In the genomic region with DNA sequence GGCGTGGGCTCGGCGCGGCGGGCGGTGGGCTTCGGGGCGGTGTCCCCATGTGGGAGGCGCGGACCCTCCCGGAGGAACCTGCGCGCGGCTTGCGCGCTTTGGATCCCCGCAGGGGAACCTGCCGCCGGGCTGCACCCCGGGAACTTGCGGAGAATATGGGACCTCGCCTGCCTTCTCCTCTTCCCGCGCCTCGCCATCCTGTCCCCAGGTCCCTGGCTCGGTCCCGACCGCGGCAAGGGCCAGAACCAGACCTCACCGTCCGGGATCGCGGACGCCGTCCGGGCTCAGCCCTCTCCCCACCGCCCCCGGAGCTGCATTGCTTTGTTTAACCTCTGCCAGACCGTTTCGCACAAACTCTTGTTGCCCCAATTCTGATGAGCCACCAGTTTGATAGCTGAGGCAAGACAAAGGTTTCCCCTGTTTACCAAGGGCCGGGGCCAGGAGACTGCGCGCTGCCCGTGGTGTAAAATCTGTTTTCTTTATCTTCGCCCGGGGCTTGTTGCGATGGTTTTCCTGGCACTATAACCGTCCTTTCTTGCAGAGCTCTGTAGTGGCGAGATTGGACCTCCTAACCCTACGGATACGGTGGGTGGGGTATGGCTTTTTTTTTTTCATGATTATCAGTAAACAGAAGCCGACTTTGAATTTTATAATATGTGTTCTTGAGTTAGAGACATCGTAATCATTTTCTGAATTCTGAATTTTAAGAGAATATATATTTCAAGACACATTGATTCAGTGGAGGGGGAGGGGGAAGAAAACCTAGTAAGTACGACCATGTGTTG, we compare ENCODE assay signal across 9 cellular contexts.
DNase-seq lines count a peak whose midpoint lies in the region; ATAC-seq and TF ChIP-seq lines count a peak whose summit lies in the region.
"Had no signal": no experiment of that assay in that cellular context is flagged by ENCODE, and none has a peak within 500 bp of the region (broad histone marks: within the 10 kb centered on the region; RNA-seq: fewer than 3 reads in every experiment).

No MANE protein-coding gene starts in this region.

- peak; percentile 45 for ATAC-seq in GM19395 (IDR thresholded peaks at IDR 0.05; ENCODE audit: unreplicated experiment)
- peak; percentile 38 for ATAC-seq in HG03378 (IDR thresholded peaks at IDR 0.05; ENCODE audit: unreplicated experiment)

- DNase-seq in DMS114 treated with DMSO at 0.1 percent for 48 hours (lab: John Stamatoyannopoulos, UW; ENCODE audit: unreplicated experiment), result peak; percentile 16
- peak; percentile 35 for DNase-seq in astrocyte of the spinal cord (ENCODE audit: low read depth, low spot score)
- no peak for DNase-seq in retinal pigment epithelial cell (ENCODE audit: low read depth)
- DNase-seq in HPDE6-E6E7 (ENCODE audit: extremely low spot score), result no peak

- H3K36me3 ChIP-seq in OCI-LY3 (replicated peaks; ENCODE audit: low read depth, low read length), result no peaks in the 10 kb centered on the region
- H3K36me3 ChIP-seq in iPS-15b (ENCODE audit: control insufficient read depth, insufficient read depth, low read length), result no peaks in the 10 kb centered on the region
- H3K36me3 ChIP-seq: adrenal gland had no signal

- no peaks in the 10 kb centered on the region for H3K79me2 ChIP-seq in OCI-LY3 (ENCODE audit: low read length)

- peak overlapping the region; percentile 67 for H3K4me2 ChIP-seq in OCI-LY3 (ENCODE audit: low read length)

- H3K4me1 ChIP-seq in OCI-LY3 (ENCODE audit: low read length) (peaks cover 21% of the 10 kb centered on the region), iPS-15b (ENCODE audit: control insufficient read depth, insufficient read depth, low read length) (peaks cover 13% of the 10 kb centered on the region)

- no peaks in the 10 kb centered on the region for H3K9me3 ChIP-seq in OCI-LY3 (ENCODE audit: insufficient read depth, low read length)
- no peaks in the 10 kb centered on the region for H3K9me3 ChIP-seq in iPS-15b (ENCODE audit: control insufficient read depth, insufficient read depth, low read length)
- H3K9me3 ChIP-seq: adrenal gland had no signal

- H3K4me3 ChIP-seq in OCI-LY3 (ENCODE audit: low read length) (peak overlapping the region; percentile 96), astrocyte of the spinal cord (ENCODE audit: low read depth, low read length) (peak overlapping the region; percentile 75), iPS-15b (ENCODE audit: low read depth, low read length) (peak overlapping the region; percentile 83), retinal pigment epithelial cell (ENCODE audit: low read length) (peak overlapping the region; percentile 86)

- H3K9ac ChIP-seq in OCI-LY3 (ENCODE audit: low read length) (peak overlapping the region; percentile 88), iPS-15b (ENCODE audit: low read depth, low read length) (peak overlapping the region; percentile 83)

- H4K20me1 ChIP-seq in OCI-LY3 (ENCODE audit: insufficient read depth, low read length), result no peaks in the 10 kb centered on the region

- TF ChIP-seq CTCF in OCI-LY3 (IDR thresholded peaks at IDR 0.05; ENCODE audit: low read depth, low read length) (no peak), astrocyte of the spinal cord (IDR thresholded peaks at IDR 0.05; ENCODE audit: low read depth, low read length) (no peak), retinal pigment epithelial cell (conservative IDR thresholded peaks at IDR 0.05; ENCODE audit: low read depth, low read length) (no peak)

- H3K27me3 ChIP-seq in OCI-LY3 (ENCODE audit: low read depth, low read length), result no peaks in the 10 kb centered on the region
- peaks cover 8% of the 10 kb centered on the region for H3K27me3 ChIP-seq in iPS-15b (ENCODE audit: control insufficient read depth, insufficient read depth, low read length)
- H3K27me3 ChIP-seq: adrenal gland had no signal

- H3K27ac ChIP-seq in OCI-LY3 (ENCODE audit: low read length), result peak overlapping the region; percentile 25

- in situ Hi-C loops in astrocyte of the spinal cord (cut with HindIII; ENCODE audit: low sequenced_read_pairs), result no loop called here

- H2AFZ ChIP-seq in OCI-LY3 (ENCODE audit: low read depth, low read length), result peak overlapping the region; percentile 87

Comparison
In these comparisons a context has a peak if more than half of its experiments do, and no peak if none do; other contexts are left out.
1. DNase-seq: peak in DMS114 treated with DMSO at 0.1 percent for 48 hours (single experiment) and astrocyte of the spinal cord (single experiment); none in retinal pigment epithelial cell (single experiment) and HPDE6-E6E7 (single experiment).
2. Peak in every context shown above with its lines, with median percentiles within 50 percentile points of each other: H3K4me3 ChIP-seq.